Comparison of ENCODE assay signal across 13 cellular contexts in the genomic region with DNA sequence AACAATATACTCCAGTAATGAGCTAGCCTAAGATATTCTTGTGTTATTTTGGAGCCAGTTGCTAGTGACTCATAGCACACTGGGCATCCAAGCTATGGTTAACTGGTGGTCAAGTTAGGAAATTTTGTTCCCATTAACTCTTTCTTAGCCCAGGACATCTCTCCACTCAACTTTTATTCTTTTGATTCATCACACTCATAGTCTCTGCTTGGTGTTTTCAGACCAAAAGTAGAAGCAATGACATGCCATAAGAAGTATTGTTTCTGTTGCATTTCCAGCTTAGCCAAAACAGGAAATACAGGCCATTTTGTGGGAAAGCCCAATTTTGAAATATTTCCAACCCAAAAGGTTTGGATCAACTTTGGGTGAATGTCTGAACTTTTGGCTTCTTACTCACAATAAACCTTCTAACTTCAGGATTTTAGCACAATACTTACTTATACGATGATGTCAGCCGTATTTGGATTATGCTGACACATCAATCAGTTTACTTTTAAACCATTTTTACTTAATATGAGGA. TPM values are rescaled to one million over a fixed set of nuclear protein-coding genes. Genes with fewer than 3 reads are reported as not detected.
A peak's percentile ranks its signal among the peaks of the same experiment; 100 is the strongest.
DNase-seq lines count a peak whose midpoint lies in the region; ATAC-seq and TF ChIP-seq lines count a peak whose summit lies in the region.
"Had no signal": no experiment of that assay in that cellular context is flagged by ENCODE, and none has a peak within 500 bp of the region (broad histone marks: within the 10 kb centered on the region; RNA-seq: fewer than 3 reads in every experiment).

No MANE protein-coding gene starts in this region.

- POLR2A ChIA-PET in activated CD4-positive, alpha-beta T cell treated with anti-CD3 and anti-CD28 coated beads for 36 hours (lab: Charles Lee) = no interaction called here

- H3K27ac Mint-ChIP-seq in activated CD4-positive, alpha-beta T cell treated with anti-CD3 and anti-CD28 coated beads for 36 hours = no peak overlapping the region
- H3K27ac Mint-ChIP-seq: activated CD4-positive, alpha-beta memory T cell treated with anti-CD3 and anti-CD28 coated beads, Interleukin-2, amount 10 ng/mL, durations not matched to agents 7 days and 5 days had no signal

- intact Hi-C loops in activated CD4-positive, alpha-beta T cell treated with anti-CD3 and anti-CD28 coated beads for 36 hours (cut with DNase I, micrococcal nuclease) = no loop called here

- H3K9me3 Mint-ChIP-seq in activated CD4-positive, alpha-beta T cell treated with anti-CD3 and anti-CD28 coated beads for 36 hours (ENCODE audit: low read depth) = no peaks in the 10 kb centered on the region
- H3K9me3 Mint-ChIP-seq: activated CD4-positive, alpha-beta memory T cell treated with anti-CD3 and anti-CD28 coated beads, Interleukin-2, amount 10 ng/mL, durations not matched to agents 7 days and 5 days had no signal

- CTCF ChIA-PET in activated CD4-positive, alpha-beta T cell treated with anti-CD3 and anti-CD28 coated beads for 36 hours (lab: Charles Lee) = interaction anchor here (0.8 kb wide), 1 partner anchor 11 kb away, joined by 3 read pairs; no protein-coding TSS in a partner anchor

- H3K27me3 Mint-ChIP-seq in activated CD4-positive, alpha-beta T cell treated with anti-CD3 and anti-CD28 coated beads for 36 hours = peaks cover 1% of the 10 kb centered on the region

- peak overlapping the region; percentile 95 for H3K27ac ChIP-seq in 22Rv1

- no peak overlapping the region for H3K4me3 ChIP-seq in fibroblast of villous mesenchyme (ENCODE audit: low read depth, low read length)

- ATAC-seq in activated CD4-positive, alpha-beta T cell treated with anti-CD3 and anti-CD28 coated beads for 36 hours = no peak

- no peak overlapping the region for H3K4me3 Mint-ChIP-seq in activated CD4-positive, alpha-beta T cell treated with anti-CD3 and anti-CD28 coated beads for 36 hours
- H3K4me3 Mint-ChIP-seq: activated CD4-positive, alpha-beta memory T cell treated with anti-CD3 and anti-CD28 coated beads, Interleukin-2, amount 10 ng/mL, durations not matched to agents 7 days and 5 days had no signal

- no peaks in the 10 kb centered on the region for H3K36me3 Mint-ChIP-seq in activated CD4-positive, alpha-beta T cell treated with anti-CD3 and anti-CD28 coated beads for 36 hours (ENCODE audit: low read depth)

- no peaks in the 10 kb centered on the region for H3K4me1 Mint-ChIP-seq in activated CD4-positive, alpha-beta T cell treated with anti-CD3 and anti-CD28 coated beads for 36 hours
- H3K4me1 Mint-ChIP-seq: activated CD4-positive, alpha-beta memory T cell treated with anti-CD3 and anti-CD28 coated beads, Interleukin-2, amount 10 ng/mL, durations not matched to agents 7 days and 5 days had no signal

- TF ChIP-seq CTCF in 22Rv1 (IDR thresholded peaks at IDR 0.05) (no peak), fibroblast of villous mesenchyme (IDR thresholded peaks at IDR 0.05; ENCODE audit: insufficient read depth, low read depth, low read length) (no peak)

- DNase-seq in H4 (ENCODE audit: low spot score) (peak; percentile 26), amniotic epithelial cell (ENCODE audit: low read depth) (peak; percentile 67), fibroblast of villous mesenchyme (ENCODE audit: low read depth) (peak; percentile 66), NCI-H2227 (lab: John Stamatoyannopoulos, UW; ENCODE audit: unreplicated experiment) (no peak), DMS79 (lab: John Stamatoyannopoulos, UW) (no peak)
- DNase-seq in activated CD4-positive, alpha-beta T cell treated with anti-CD3 and anti-CD28 coated beads for 36 hours = no peak
- no peak for DNase-seq in stimulated activated CD4-positive, alpha-beta T cell treated with anti-CD3 and anti-CD28 coated beads, Interleukin-2, amount 100 ng/mL, for 48 hours
- DNase-seq: activated CD4-positive, alpha-beta memory T cell treated with anti-CD3 and anti-CD28 coated beads, Interleukin-2, amount 10 ng/mL, durations not matched to agents 7 days and 5 days; DMS 273 treated with DMSO at 0.1 percent for 48 hours; NCI-H1694; NCI-H526 treated with DMSO at 0.1 percent for 48 hours; occipital lobe had no signal

RNA-seq across cellular contexts. Expression of gene CCN2, which starts 31.6 kb away (rescaled TPM):
- total RNA-seq in H4 (2014; rRNA removed; shearing (Covaris generic)) = 12.4 and 16.4 TPM in 2 replicates
- total RNA-seq in fibroblast of villous mesenchyme = 177 and 217 TPM in 2 replicates
- not detected for total RNA-seq in activated CD4-positive, alpha-beta T cell treated with anti-CD3 and anti-CD28 coated beads for 36 hours
- total RNA-seq: activated CD4-positive, alpha-beta memory T cell treated with anti-CD3 and anti-CD28 coated beads, Interleukin-2, amount 10 ng/mL, durations not matched to agents 7 days and 5 days had no signal

Comparison
In these comparisons a context has a peak if more than half of its experiments do, and no peak if none do; other contexts are left out.
1. DNase-seq: peak in H4 (single experiment), amniotic epithelial cell (single experiment) and fibroblast of villous mesenchyme (single experiment); none in activated CD4-positive, alpha-beta T cell treated with anti-CD3 and anti-CD28 coated beads for 36 hours (single experiment), stimulated activated CD4-positive, alpha-beta T cell treated with anti-CD3 and anti-CD28 coated beads, Interleukin-2, amount 100 ng/mL, for 48 hours (0 of 2), NCI-H2227 (single experiment) and DMS79 (single experiment).
2. RNA of gene CCN2, which starts 31.6 kb away (total RNA-seq): 177 to 217 TPM in fibroblast of villous mesenchyme; 12.4 to 16.4 TPM in H4 and not detected in activated CD4-positive, alpha-beta T cell treated with anti-CD3 and anti-CD28 coated beads for 36 hours; every median in the first group is over 10 times any median in the second.